1 cellular context compared by ENCODE assay signal in genomic region chr22:49951986-49952896, GRCh38.
TF ChIP-seq lines count a peak whose summit lies in the region.

No MANE protein-coding gene starts in this region.

TF ChIP-seq in GM23338, 12 proteins besides CTCF, POLR2A, EP300 and RAD21 (continued from another document):
- TF ChIP-seq ZNF462 (CRISPR knock-in tag; IDR thresholded peaks at IDR 0.05) (no peak), EZH2phosphoT487 (IDR thresholded peaks at IDR 0.05; ENCODE audit: unreplicated experiment) (no peak), EZH2 (IDR thresholded peaks at IDR 0.05; ENCODE audit: low read depth, unreplicated experiment) (no peak), JUNB (IDR thresholded peaks at IDR 0.05; ENCODE audit: unreplicated experiment) (no peak), ZNF114 (CRISPR knock-in tag; IDR thresholded peaks at IDR 0.05) (no peak), STAT1 (IDR thresholded peaks at IDR 0.05; ENCODE audit: unreplicated experiment) (no peak), CREB1 (CRISPR knock-in tag; IDR thresholded peaks at IDR 0.05; ENCODE audit: low read depth) (no peak)
TF ChIP-seq in GM23338: peak in this region for 0.
